35 cellular contexts compared by ENCODE assay signal in the genomic region with DNA sequence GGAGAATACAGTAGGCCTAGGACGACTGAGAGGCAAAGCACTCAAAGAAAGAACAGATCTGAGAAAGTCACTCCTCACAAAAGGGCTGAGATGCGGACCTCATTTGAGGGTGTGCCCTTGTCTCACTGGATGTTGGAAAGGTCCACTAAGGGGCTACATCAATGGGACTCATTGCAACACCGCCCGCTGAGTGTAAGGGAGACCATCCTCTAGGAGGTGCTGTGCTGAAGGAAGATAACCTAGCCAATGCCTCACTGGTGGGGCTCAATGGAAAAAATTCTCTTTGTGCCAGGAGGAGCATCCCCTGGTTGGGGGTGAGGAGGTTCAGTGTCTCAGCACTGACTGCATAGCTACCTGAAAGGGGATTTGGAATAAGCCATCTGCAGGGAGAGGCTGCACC.
"Had no signal": no experiment of that assay in that cellular context is flagged by ENCODE, and none has a peak within 500 bp of the region (broad histone marks: within the 10 kb centered on the region; RNA-seq: fewer than 3 reads in every experiment).

No MANE protein-coding gene starts in this region.

- H3K36me3 ChIP-seq: adrenal gland, esophagus squamous epithelium, gastroesophageal sphincter, heart right ventricle, WERI-Rb-1 had no signal

- H3K9me3 ChIP-seq: adrenal gland had no signal

- H2AFZ ChIP-seq: hepatocyte had no signal

- DNase-seq: activated CD4-positive, alpha-beta memory T cell treated with anti-CD3 and anti-CD28 coated beads for 36 hours; activated CD4-positive, alpha-beta T cell treated with anti-CD3 and anti-CD28 coated beads for 36 hours; activated CD4-positive, alpha-beta T cell treated with anti-CD3 and anti-CD28 coated beads, Interleukin-2, amount 10 ng/mL, durations not matched to agents 24 days and 14 days; activated CD4-positive, CD25-positive, alpha-beta regulatory T cell; activated CD4-positive, CD25-positive, alpha-beta regulatory T cell treated with anti-CD3 and anti-CD28 coated beads, Interleukin-2, amount 50 U/mL, for 72 hours; activated CD8-positive, alpha-beta memory T cell treated with anti-CD3 and anti-CD28 coated beads, Interleukin-2, amount 10 ng/mL, durations not matched to agents 7 days and 5 days; activated CD8-positive, alpha-beta memory T cell treated with anti-CD3 and anti-CD28 coated beads, Interleukin-2, amount 50 U/mL, for 4 hours; activated CD8-positive, alpha-beta T cell treated with anti-CD3 and anti-CD28 coated beads, Interleukin-2, amount 10 ng/mL, durations not matched to agents 7 days and 5 days; activated effector memory CD4-positive, alpha-beta T cell treated with anti-CD3 and anti-CD28 coated beads, Interleukin-2, amount 50 U/mL, for 16 hours; activated naive CD4-positive, alpha-beta T cell treated with anti-CD3 and anti-CD28 coated beads for 36 hours; activated naive CD8-positive, alpha-beta T cell treated with anti-CD3 and anti-CD28 coated beads for 36 hours; activated naive CD8-positive, alpha-beta T cell treated with anti-CD3 and anti-CD28 coated beads, Interleukin-2, amount 50 U/mL, for 24 hours; activated T-cell treated with anti-CD3 and anti-CD28 coated beads, Interleukin-2, amount 50 U/mL, for 1 hour; activated T-cell treated with anti-CD3 and anti-CD28 coated beads, Interleukin-2, amount 50 U/mL, for 48 hours; adrenal gland; amygdala; aorta; body of pancreas; caudate nucleus; cortex of kidney; dermis blood vessel endothelial cell; effector CD4-positive, alpha-beta T cell; effector memory CD8-positive, alpha-beta T cell; esophagus squamous epithelium; foreskin melanocyte; heart right ventricle; T1000; WERI-Rb-1 had no signal

- ATAC-seq: activated CD4-positive, alpha-beta T cell treated with anti-CD3 and anti-CD28 coated beads for 36 hours; activated CD8-positive, alpha-beta memory T cell treated with anti-CD3 and anti-CD28 coated beads, Interleukin-2, amount 10 ng/mL, durations not matched to agents 7 days and 5 days; activated CD8-positive, alpha-beta T cell treated with anti-CD3 and anti-CD28 coated beads, Interleukin-2, amount 10 ng/mL, durations not matched to agents 7 days and 5 days; activated naive CD8-positive, alpha-beta T cell treated with anti-CD3 and anti-CD28 coated beads, Interleukin-2, amount 50 U/mL, for 24 hours; body of pancreas; effector memory CD8-positive, alpha-beta T cell; gastroesophageal sphincter; heart right ventricle had no signal

- H3K4me3 Mint-ChIP-seq: activated CD4-positive, alpha-beta memory T cell treated with anti-CD3 and anti-CD28 coated beads for 36 hours; activated CD4-positive, alpha-beta T cell treated with anti-CD3 and anti-CD28 coated beads for 36 hours; activated CD4-positive, alpha-beta T cell treated with anti-CD3 and anti-CD28 coated beads, Interleukin-2, amount 10 ng/mL, durations not matched to agents 24 days and 14 days; activated CD8-positive, alpha-beta memory T cell treated with anti-CD3 and anti-CD28 coated beads, Interleukin-2, amount 10 ng/mL, durations not matched to agents 7 days and 5 days; activated CD8-positive, alpha-beta T cell treated with anti-CD3 and anti-CD28 coated beads, Interleukin-2, amount 10 ng/mL, durations not matched to agents 7 days and 5 days; activated naive CD4-positive, alpha-beta T cell treated with anti-CD3 and anti-CD28 coated beads for 36 hours; activated naive CD4-positive, alpha-beta T cell treated with anti-CD3 and anti-CD28 coated beads, Interleukin-2, amount 50 U/mL, for 24 hours; activated naive CD8-positive, alpha-beta T cell treated with anti-CD3 and anti-CD28 coated beads for 36 hours; activated naive CD8-positive, alpha-beta T cell treated with anti-CD3 and anti-CD28 coated beads, Interleukin-2, amount 50 U/mL, for 24 hours; activated T-helper 1 cell treated with anti-CD3 and anti-CD28 coated beads, Interleukin-12 subunit alpha, Interleukin-12 subunit beta, Interleukin-2, Interleukin-4 antibody, amounts not matched to agents 30 ng/mL and 10 ng/mL and 1 ng/mL, durations not matched to agents 14 hours and 24 hours and 36 hours; effector memory CD8-positive, alpha-beta T cell; T-helper 2 cell treated with Interferon-gamma antibody and Interleukin-4, amounts not matched to agents 5 μg/mL and 100 μg/mL, for 36 hours had no signal

- H3K4me3 ChIP-seq: adrenal gland, body of pancreas, esophagus squamous epithelium, gastroesophageal sphincter, heart right ventricle, hepatocyte had no signal

- H3K4me1 ChIP-seq: adrenal gland, body of pancreas, esophagus squamous epithelium, gastroesophageal sphincter, heart right ventricle had no signal

- H3K27me3 Mint-ChIP-seq: activated CD4-positive, alpha-beta memory T cell treated with anti-CD3 and anti-CD28 coated beads for 36 hours; activated CD4-positive, alpha-beta T cell treated with anti-CD3 and anti-CD28 coated beads for 36 hours; activated CD4-positive, alpha-beta T cell treated with anti-CD3 and anti-CD28 coated beads, Interleukin-2, amount 10 ng/mL, durations not matched to agents 24 days and 14 days; activated CD8-positive, alpha-beta memory T cell treated with anti-CD3 and anti-CD28 coated beads, Interleukin-2, amount 10 ng/mL, durations not matched to agents 7 days and 5 days; activated naive CD4-positive, alpha-beta T cell treated with anti-CD3 and anti-CD28 coated beads, Interleukin-2, amount 50 U/mL, for 24 hours; activated naive CD8-positive, alpha-beta T cell treated with anti-CD3 and anti-CD28 coated beads, Interleukin-2, amount 50 U/mL, for 24 hours; effector memory CD8-positive, alpha-beta T cell had no signal

- H3K27ac ChIP-seq: adrenal gland, body of pancreas, epithelial cell of prostate, esophagus squamous epithelium, gastroesophageal sphincter, heart right ventricle, hepatocyte, WERI-Rb-1 had no signal

- H3K79me2 ChIP-seq: hepatocyte had no signal

- H3K36me3 Mint-ChIP-seq: activated CD4-positive, alpha-beta memory T cell treated with anti-CD3 and anti-CD28 coated beads for 36 hours; activated CD8-positive, alpha-beta memory T cell treated with anti-CD3 and anti-CD28 coated beads, Interleukin-2, amount 10 ng/mL, durations not matched to agents 7 days and 5 days; activated naive CD4-positive, alpha-beta T cell treated with anti-CD3 and anti-CD28 coated beads, Interleukin-2, amount 50 U/mL, for 24 hours; activated naive CD8-positive, alpha-beta T cell treated with anti-CD3 and anti-CD28 coated beads for 36 hours had no signal

- H3K4me2 ChIP-seq: hepatocyte had no signal

- H3K9me3 Mint-ChIP-seq: activated T-helper 2 cell treated with anti-CD3 and anti-CD28 coated beads, Interferon-gamma antibody, Interleukin-2, Interleukin-4, amounts not matched to agents 10 μg/mL and 5 μg/mL and 100 μg/mL, durations not matched to agents 14 hours and 24 hours and 36 hours; T-helper 2 cell treated with Interferon-gamma antibody and Interleukin-4, amounts not matched to agents 5 μg/mL and 100 μg/mL, for 36 hours had no signal

- H3K4me1 Mint-ChIP-seq: activated CD4-positive, alpha-beta T cell treated with anti-CD3 and anti-CD28 coated beads for 36 hours; activated CD4-positive, alpha-beta T cell treated with anti-CD3 and anti-CD28 coated beads, Interleukin-2, amount 10 ng/mL, durations not matched to agents 24 days and 14 days; activated CD8-positive, alpha-beta memory T cell treated with anti-CD3 and anti-CD28 coated beads, Interleukin-2, amount 10 ng/mL, durations not matched to agents 7 days and 5 days; activated naive CD4-positive, alpha-beta T cell treated with anti-CD3 and anti-CD28 coated beads, Interleukin-2, amount 50 U/mL, for 24 hours; activated naive CD8-positive, alpha-beta T cell treated with anti-CD3 and anti-CD28 coated beads for 36 hours; activated naive CD8-positive, alpha-beta T cell treated with anti-CD3 and anti-CD28 coated beads, Interleukin-2, amount 50 U/mL, for 24 hours had no signal

- H3K27me3 ChIP-seq: adrenal gland, body of pancreas, esophagus squamous epithelium, gastroesophageal sphincter, heart right ventricle, hepatocyte had no signal

- H3K27ac Mint-ChIP-seq: activated CD4-positive, alpha-beta memory T cell treated with anti-CD3 and anti-CD28 coated beads for 36 hours; activated CD4-positive, alpha-beta T cell treated with anti-CD3 and anti-CD28 coated beads for 36 hours; activated CD4-positive, alpha-beta T cell treated with anti-CD3 and anti-CD28 coated beads, Interleukin-2, amount 10 ng/mL, durations not matched to agents 24 days and 14 days; activated CD8-positive, alpha-beta memory T cell treated with anti-CD3 and anti-CD28 coated beads, Interleukin-2, amount 10 ng/mL, durations not matched to agents 7 days and 5 days; activated CD8-positive, alpha-beta T cell treated with anti-CD3 and anti-CD28 coated beads, Interleukin-2, amount 10 ng/mL, durations not matched to agents 7 days and 5 days; activated naive CD4-positive, alpha-beta T cell treated with anti-CD3 and anti-CD28 coated beads for 36 hours; activated naive CD4-positive, alpha-beta T cell treated with anti-CD3 and anti-CD28 coated beads, Interleukin-2, amount 50 U/mL, for 24 hours; activated naive CD8-positive, alpha-beta T cell treated with anti-CD3 and anti-CD28 coated beads for 36 hours; activated naive CD8-positive, alpha-beta T cell treated with anti-CD3 and anti-CD28 coated beads, Interleukin-2, amount 50 U/mL, for 24 hours; activated T-helper 1 cell treated with anti-CD3 and anti-CD28 coated beads, Interleukin-12 subunit alpha, Interleukin-12 subunit beta, Interleukin-2, Interleukin-4 antibody, amounts not matched to agents 30 ng/mL and 10 ng/mL and 1 ng/mL, durations not matched to agents 14 hours and 24 hours and 36 hours; activated T-helper 2 cell treated with anti-CD3 and anti-CD28 coated beads, Interferon-gamma antibody, Interleukin-2, Interleukin-4, amounts not matched to agents 10 μg/mL and 5 μg/mL and 100 μg/mL, durations not matched to agents 14 hours and 24 hours and 36 hours; effector memory CD8-positive, alpha-beta T cell; T-helper 2 cell treated with Interferon-gamma antibody and Interleukin-4, amounts not matched to agents 5 μg/mL and 100 μg/mL, for 36 hours had no signal
